8 cellular contexts compared by ENCODE assay signal in the genomic region with DNA sequence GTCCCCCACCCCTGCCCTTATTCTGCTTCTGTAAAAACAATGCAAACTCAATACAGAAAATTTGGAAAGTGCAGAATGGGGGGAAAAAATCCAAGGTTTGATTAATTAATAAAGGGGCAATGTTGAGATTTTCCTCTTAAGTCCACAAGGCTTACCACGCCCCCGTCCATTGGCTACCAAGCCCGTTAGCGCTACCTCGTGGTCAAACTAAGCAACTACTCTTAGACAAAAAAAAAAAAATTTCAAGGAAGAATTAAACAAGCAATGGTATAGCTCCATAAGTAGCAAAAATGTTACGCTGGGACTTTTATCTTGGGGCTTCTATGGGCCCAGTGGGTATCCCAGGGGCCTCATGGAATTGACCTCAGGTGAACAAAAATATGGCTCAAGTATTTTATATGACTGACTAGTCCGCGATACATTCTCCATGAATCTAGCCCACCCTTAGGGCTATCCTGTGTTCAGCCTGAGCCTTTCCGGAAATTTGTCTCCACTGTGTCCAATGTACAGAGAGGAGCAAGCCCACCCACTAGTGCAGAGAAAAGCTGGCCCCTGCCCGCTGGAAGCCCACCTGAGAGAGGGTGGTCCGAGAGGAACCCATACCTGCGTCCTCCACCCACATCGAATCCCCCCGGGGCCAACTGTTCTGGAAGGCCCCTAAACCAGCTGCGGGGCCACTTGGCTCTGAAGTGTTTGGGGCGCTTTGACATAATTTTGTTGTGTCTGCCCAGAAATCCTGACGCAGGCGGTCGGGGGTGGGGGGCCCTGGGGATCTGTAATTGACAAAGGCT. TPM values are rescaled to one million over a fixed set of nuclear protein-coding genes. Genes with fewer than 3 reads are reported as not detected.
A peak's percentile ranks its signal among the peaks of the same experiment; 100 is the strongest.
DNase-seq lines count a peak whose midpoint lies in the region; ATAC-seq, FAIRE-seq and TF ChIP-seq lines count a peak whose summit lies in the region.

No MANE protein-coding gene starts in this region.

- H3K4me3 Mint-ChIP-seq in mesothelial cell of epicardium: no peak overlapping the region

- in situ Hi-C loops in HAP-1 (cut with MboI; ENCODE audit: low sequenced_read_pairs): loop anchor here (25.0 kb wide), 1 partner anchor 370 kb away; a partner anchor contains a TSS

- H3K36me3 ChIP-seq in HAP-1 (replicated peaks): no peaks in the 10 kb centered on the region

- ATAC-seq in stimulated activated naive CD8-positive, alpha-beta T cell treated with anti-CD3 and anti-CD28 coated beads, Interleukin-15, Interleukin-2, amounts not matched to agents 100 U/mL and 50 U/mL, for 24 hours: no peak
- no peak for ATAC-seq in GM19351 (IDR thresholded peaks at IDR 0.05; ENCODE audit: unreplicated experiment)

- no peak overlapping the region for H3K27ac Mint-ChIP-seq in mesothelial cell of epicardium

- no peaks in the 10 kb centered on the region for H3K9me3 ChIP-seq in HAP-1

- FAIRE-seq in endometrium (lab: Jason Lieb, UNC): peak; percentile 26

- no peak overlapping the region for H3K4me3 ChIP-seq in HAP-1

- peaks cover 2% of the 10 kb centered on the region; the same call in 1 of the 2 replicates for H3K4me1 ChIP-seq in HAP-1

- DNase-seq in AG20443 (ENCODE audit: low spot score): peak; percentile 80
- DNase-seq in HAP-1 (ENCODE audit: low spot score in 2 of 2): peak; percentile 69 to 78
- DNase-seq in NCI-H69 (lab: John Stamatoyannopoulos, UW): peak; percentile 80
- peak; percentile 69 for DNase-seq in activated CD4-positive, alpha-beta T cell treated with anti-CD3 and anti-CD28 coated beads for 48 hours
- DNase-seq in mesothelial cell of epicardium (ENCODE audit: low spot score in 2 of 2, unreplicated experiment in 2 of 2): peak; percentile 34 to 63
- DNase-seq in stimulated activated naive CD8-positive, alpha-beta T cell treated with anti-CD3 and anti-CD28 coated beads, Interleukin-15, Interleukin-2, amounts not matched to agents 100 U/mL and 50 U/mL, for 24 hours: peak; percentile 63

- no peaks in the 10 kb centered on the region for H3K27me3 Mint-ChIP-seq in mesothelial cell of epicardium (ENCODE audit: low read depth)

- no peaks in the 10 kb centered on the region for H3K9me3 Mint-ChIP-seq in mesothelial cell of epicardium

- no peaks in the 10 kb centered on the region for H3K27me3 ChIP-seq in HAP-1 (ENCODE audit: low read depth)

- H3K36me3 Mint-ChIP-seq in mesothelial cell of epicardium: no peaks in the 10 kb centered on the region

- peak; percentile 66 for TF ChIP-seq CTCF in mesothelial cell of epicardium (IDR thresholded peaks at IDR 0.05; ENCODE audit: unreplicated experiment)

- peaks cover 7% of the 10 kb centered on the region for H3K4me1 Mint-ChIP-seq in mesothelial cell of epicardium

RNA-seq across cellular contexts. Expression of a gene that starts 19.1 kb away (rescaled TPM):
- total RNA-seq in mesothelial cell of epicardium: 27.1 to 29.7 TPM (median 27.3 TPM) in 3 replicates
